ENCODE assay signal across 32 cellular contexts in genomic region chr3:71890356-71890931, GRCh38.
"Had no signal": no experiment of that assay in that cellular context is flagged by ENCODE, and none has a peak within 500 bp of the region (broad histone marks: within the 10 kb centered on the region; RNA-seq: fewer than 3 reads in every experiment).

No MANE protein-coding gene starts in this region.

- DNase-seq: activated B cell treated with CpG ODN at 0.5 μM for 24 hours; activated CD4-positive, alpha-beta T cell treated with anti-CD3 and anti-CD28 coated beads for 1 hour; activated CD4-positive, alpha-beta T cell treated with anti-CD3 and anti-CD28 coated beads, Interleukin-2, amount 10 ng/mL, durations not matched to agents 24 days and 14 days; activated CD4-positive, alpha-beta T cell treated with anti-CD3 and anti-CD28 coated beads, Interleukin-2, amount 50 U/mL, for 48 hours; activated CD8-positive, alpha-beta memory T cell treated with anti-CD3 and anti-CD28 coated beads, Interleukin-2, amount 10 ng/mL, durations not matched to agents 7 days and 5 days; activated effector memory CD4-positive, alpha-beta T cell treated with Interleukin-2 at 50 U/mL for 16 hours; activated naive CD4-positive, alpha-beta T cell; activated naive CD8-positive, alpha-beta T cell treated with anti-CD3 and anti-CD28 coated beads, Interleukin-2, amount 50 U/mL, for 24 hours; activated T-cell treated with anti-CD3 and anti-CD28 coated beads, Interleukin-2, amount 50 U/mL, for 24 hours; amniotic stem cell; body of pancreas; MG63; MV-4-11; NCI-H1092 treated with DMSO at 0.1 percent for 48 hours; NCI-H1417 treated with DMSO at 0.1 percent for 48 hours; NCI-H1694; NCI-H2029; NCI-H2107; NCI-H510A treated with DMSO at 0.1 percent for 48 hours; NCI-H69; NK-92 treated with Interleukin-12 subunit alpha and Interleukin-12 subunit beta, amount 100 ng/mL, for 24 hours; OCI-M1; RPMI8226; SHP77; SW 1271 had no signal

- ATAC-seq: activated CD8-positive, alpha-beta memory T cell treated with anti-CD3 and anti-CD28 coated beads, Interleukin-2, amount 10 ng/mL, durations not matched to agents 7 days and 5 days; activated naive CD4-positive, alpha-beta T cell treated with anti-CD3 and anti-CD28 coated beads, Interleukin-2, amount 50 U/mL, for 72 hours; activated naive CD8-positive, alpha-beta T cell treated with anti-CD3 and anti-CD28 coated beads, Interleukin-2, amount 50 U/mL, for 24 hours; body of pancreas; Panc1; SK-N-SH treated with all-trans-retinoic acid at 6 μM for 48 hours had no signal

- H3K27ac ChIP-seq: ascending aorta, body of pancreas, SJSA1 had no signal

- H3K4me3 Mint-ChIP-seq: activated B cell treated with CpG ODN at 0.5 μM for 24 hours; activated CD4-positive, alpha-beta T cell treated with anti-CD3 and anti-CD28 coated beads, Interleukin-2, amount 10 ng/mL, durations not matched to agents 24 days and 14 days; activated CD8-positive, alpha-beta memory T cell treated with anti-CD3 and anti-CD28 coated beads, Interleukin-2, amount 10 ng/mL, durations not matched to agents 7 days and 5 days; activated naive CD8-positive, alpha-beta T cell treated with anti-CD3 and anti-CD28 coated beads, Interleukin-2, amount 50 U/mL, for 24 hours; activated T-cell treated with anti-CD3 and anti-CD28 coated beads, Interleukin-2, amount 50 U/mL, for 24 hours; activated T-helper 1 cell treated with anti-CD3 and anti-CD28 coated beads, Interleukin-12 subunit alpha, Interleukin-12 subunit beta, Interleukin-2, Interleukin-4 antibody, amounts not matched to agents 30 ng/mL and 10 ng/mL and 1 ng/mL, durations not matched to agents 14 hours and 24 hours and 36 hours; T-helper 1 cell treated with Interleukin-12 subunit alpha and Interleukin-12 subunit beta and Interleukin-4 antibody, amounts not matched to agents 30 μg/mL and 1 μg/mL, for 36 hours had no signal

- H3K27ac Mint-ChIP-seq: activated B cell treated with CpG ODN at 0.5 μM for 24 hours; activated CD4-positive, alpha-beta T cell treated with anti-CD3 and anti-CD28 coated beads, Interleukin-2, amount 10 ng/mL, durations not matched to agents 24 days and 14 days; activated CD8-positive, alpha-beta memory T cell treated with anti-CD3 and anti-CD28 coated beads, Interleukin-2, amount 10 ng/mL, durations not matched to agents 7 days and 5 days; activated naive CD4-positive, alpha-beta T cell treated with anti-CD3 and anti-CD28 coated beads, Interleukin-2, amount 50 U/mL, for 72 hours; activated naive CD8-positive, alpha-beta T cell treated with anti-CD3 and anti-CD28 coated beads, Interleukin-2, amount 50 U/mL, for 24 hours; activated T-cell treated with anti-CD3 and anti-CD28 coated beads, Interleukin-2, amount 50 U/mL, for 24 hours; activated T-helper 1 cell treated with anti-CD3 and anti-CD28 coated beads, Interleukin-12 subunit alpha, Interleukin-12 subunit beta, Interleukin-2, Interleukin-4 antibody, amounts not matched to agents 30 ng/mL and 10 ng/mL and 1 ng/mL, durations not matched to agents 14 hours and 24 hours and 36 hours; T-helper 1 cell treated with Interleukin-12 subunit alpha and Interleukin-12 subunit beta and Interleukin-4 antibody, amounts not matched to agents 30 μg/mL and 1 μg/mL, for 36 hours had no signal

- H3K4me3 ChIP-seq: ascending aorta, body of pancreas, MG63, SJSA1 had no signal

- H3K4me1 Mint-ChIP-seq: activated CD4-positive, alpha-beta T cell treated with anti-CD3 and anti-CD28 coated beads, Interleukin-2, amount 10 ng/mL, durations not matched to agents 24 days and 14 days; activated CD8-positive, alpha-beta memory T cell treated with anti-CD3 and anti-CD28 coated beads, Interleukin-2, amount 10 ng/mL, durations not matched to agents 7 days and 5 days; activated naive CD8-positive, alpha-beta T cell treated with anti-CD3 and anti-CD28 coated beads, Interleukin-2, amount 50 U/mL, for 24 hours had no signal

- H3K9me3 Mint-ChIP-seq: activated B cell treated with CpG ODN at 0.5 μM for 24 hours; activated CD4-positive, alpha-beta T cell treated with anti-CD3 and anti-CD28 coated beads, Interleukin-2, amount 10 ng/mL, durations not matched to agents 24 days and 14 days; activated naive CD4-positive, alpha-beta T cell treated with anti-CD3 and anti-CD28 coated beads, Interleukin-2, amount 50 U/mL, for 72 hours; activated naive CD8-positive, alpha-beta T cell treated with anti-CD3 and anti-CD28 coated beads, Interleukin-2, amount 50 U/mL, for 24 hours; activated T-cell treated with anti-CD3 and anti-CD28 coated beads, Interleukin-2, amount 50 U/mL, for 24 hours; activated T-helper 1 cell treated with anti-CD3 and anti-CD28 coated beads, Interleukin-12 subunit alpha, Interleukin-12 subunit beta, Interleukin-2, Interleukin-4 antibody, amounts not matched to agents 30 ng/mL and 10 ng/mL and 1 ng/mL, durations not matched to agents 14 hours and 24 hours and 36 hours; T-helper 1 cell treated with Interleukin-12 subunit alpha and Interleukin-12 subunit beta and Interleukin-4 antibody, amounts not matched to agents 30 μg/mL and 1 μg/mL, for 36 hours had no signal

- H3K36me3 Mint-ChIP-seq: activated CD8-positive, alpha-beta memory T cell treated with anti-CD3 and anti-CD28 coated beads, Interleukin-2, amount 10 ng/mL, durations not matched to agents 7 days and 5 days; activated naive CD4-positive, alpha-beta T cell treated with anti-CD3 and anti-CD28 coated beads, Interleukin-2, amount 50 U/mL, for 72 hours had no signal

- H3K4me1 ChIP-seq: ascending aorta, body of pancreas, SJSA1 had no signal

- H3K27me3 ChIP-seq: ascending aorta, body of pancreas, MG63, SJSA1 had no signal

- H3K9me3 ChIP-seq: ascending aorta, body of pancreas, MG63, SJSA1 had no signal

- H3K36me3 ChIP-seq: ascending aorta, MG63, SJSA1 had no signal
